Comparison of ENCODE assay signal across 1 cellular context in genomic region chr1:77991638-77992037, GRCh38.
TF ChIP-seq lines count a peak whose summit lies in the region.

No MANE protein-coding gene starts in this region.

TF ChIP-seq in WTC11, 78 proteins besides CTCF, POLR2A, EP300 and RAD21:
- TF ChIP-seq ATF3 (CRISPR knock-in tag; conservative IDR thresholded peaks at IDR 0.05) = no peak
- no peak for TF ChIP-seq CREB1 (CRISPR knock-in tag; IDR thresholded peaks at IDR 0.05)
- TF ChIP-seq FOXP4 (CRISPR knock-in tag; IDR thresholded peaks at IDR 0.05) = no peak
- no peak for TF ChIP-seq ZNF423 (CRISPR knock-in tag; IDR thresholded peaks at IDR 0.05)
- no peak for TF ChIP-seq GRHL2 (CRISPR knock-in tag; IDR thresholded peaks at IDR 0.05; ENCODE audit: insufficient replicate concordance, severe bottlenecking)
- no peak for TF ChIP-seq ZNF263 (CRISPR knock-in tag; IDR thresholded peaks at IDR 0.05; ENCODE audit: low read depth)
- TF ChIP-seq FOXP1 (CRISPR knock-in tag; IDR thresholded peaks at IDR 0.05; ENCODE audit: borderline replicate concordance) = no peak
- no peak for TF ChIP-seq SP1 (CRISPR knock-in tag; conservative IDR thresholded peaks at IDR 0.05)
- no peak for TF ChIP-seq MXD4 (CRISPR knock-in tag; IDR thresholded peaks at IDR 0.05; ENCODE audit: borderline replicate concordance)
- TF ChIP-seq, protein P1, sequence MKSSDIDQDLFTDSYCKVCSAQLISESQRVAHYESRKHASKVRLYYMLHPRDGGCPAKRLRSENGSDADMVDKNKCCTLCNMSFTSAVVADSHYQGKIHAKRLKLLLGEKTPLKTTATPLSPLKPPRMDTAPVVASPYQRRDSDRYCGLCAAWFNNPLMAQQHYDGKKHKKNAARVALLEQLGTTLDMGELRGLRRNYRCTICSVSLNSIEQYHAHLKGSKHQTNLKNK (CRISPR knock-in tag; IDR thresholded peaks at IDR 0.05) = no peak
